ENCODE assay signal across 1 cellular context in genomic region chr6:53011993-53012392, GRCh38.
TF ChIP-seq lines count a peak whose summit lies in the region.

No MANE protein-coding gene starts in this region.

TF ChIP-seq in HepG2, 621 proteins besides CTCF, POLR2A, EP300 and RAD21:
- TF ChIP-seq FOSL1 (CRISPR knock-in tag; IDR thresholded peaks at IDR 0.05; ENCODE audit: borderline replicate concordance) = 0 out of 2 replicates have a peak, but pooled peaks have one; percentile 15
- TF ChIP-seq, protein P1, sequence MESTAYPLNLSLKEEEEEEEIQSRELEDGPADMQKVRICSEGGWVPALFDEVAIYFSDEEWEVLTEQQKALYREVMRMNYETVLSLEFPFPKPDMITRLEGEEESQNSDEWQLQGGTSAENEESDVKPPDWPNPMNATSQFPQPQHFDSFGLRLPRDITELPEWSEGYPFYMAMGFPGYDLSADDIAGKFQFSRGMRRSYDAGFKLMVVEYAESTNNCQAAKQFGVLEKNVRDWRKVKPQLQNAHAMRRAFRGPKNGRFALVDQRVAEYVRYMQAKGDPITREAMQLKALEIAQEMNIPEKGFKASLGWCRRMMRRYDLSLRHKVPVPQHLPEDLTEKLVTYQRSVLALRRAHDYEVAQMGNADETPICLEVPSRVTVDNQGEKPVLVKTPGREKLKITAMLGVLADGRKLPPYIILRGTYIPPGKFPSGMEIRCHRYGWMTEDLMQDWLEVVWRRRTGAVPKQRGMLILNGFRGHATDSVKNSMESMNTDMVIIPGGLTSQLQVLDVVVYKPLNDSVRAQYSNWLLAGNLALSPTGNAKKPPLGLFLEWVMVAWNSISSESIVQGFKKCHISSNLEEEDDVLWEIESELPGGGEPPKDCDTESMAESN (CRISPR knock-in tag; conservative IDR thresholded peaks at IDR 0.05) = no peak
